ENCODE assay signal across 8 cellular contexts in genomic region chr1:34984435-34985062, GRCh38. TPM values are rescaled to one million over a fixed set of nuclear protein-coding genes. Genes with fewer than 3 reads are reported as not detected.
DNase-seq lines count a peak whose midpoint lies in the region; ATAC-seq, FAIRE-seq and TF ChIP-seq lines count a peak whose summit lies in the region.

No MANE protein-coding gene starts in this region.

- no peaks in the 10 kb centered on the region for H3K36me3 ChIP-seq in neural progenitor cell

- H3K9ac ChIP-seq in neural progenitor cell, result peak overlapping the region; percentile 33

- no peaks in the 10 kb centered on the region for H3K79me2 ChIP-seq in neural progenitor cell (ENCODE audit: low read depth)

- POLR2A ChIA-PET in WTC11 (lab: Charles Lee), result interaction anchor here (1.0 to 1.7 kb wide), 2 partner anchors 9 to 14 kb away, joined by 3 to 5 read pairs; no protein-coding TSS in a partner anchor

- H3K36me3 Mint-ChIP-seq in WTC11 (no peaks in the 10 kb centered on the region), neural progenitor cell (peaks cover 6% of the 10 kb centered on the region)

- H4K20me1 ChIP-seq in neural progenitor cell (ENCODE audit: low read depth), result no peaks in the 10 kb centered on the region

- H3K27ac Mint-ChIP-seq in WTC11 (peak overlapping the region; percentile 79; the same call in 1 of the 2 replicates), neural progenitor cell (peak overlapping the region; percentile 97)

- H3K4me3 Mint-ChIP-seq in WTC11 (peak overlapping the region; percentile 92), neural progenitor cell (peak overlapping the region; percentile 94)

- no peaks in the 10 kb centered on the region for H3K27me3 Mint-ChIP-seq in WTC11 (ENCODE audit: low read depth)
- peaks cover 6% of the 10 kb centered on the region for H3K27me3 Mint-ChIP-seq in neural progenitor cell (ENCODE audit: insufficient read depth, low read depth)

- H3F3A ChIP-seq in neural progenitor cell (ENCODE audit: low read depth), result peaks cover 21% of the 10 kb centered on the region

- peak overlapping the region; percentile 85 for H2AFZ ChIP-seq in neural progenitor cell (replicated peaks)

- no peak for FAIRE-seq in HTR-8/SVneo (lab: Jason Lieb, UNC)

- no peak for TF ChIP-seq CTCF in AG10803 (conservative IDR thresholded peaks at IDR 0.05; ENCODE audit: low read length)
- TF ChIP-seq CTCF in GM12875 (IDR thresholded peaks at IDR 0.05; ENCODE audit: borderline replicate concordance, insufficient read depth, low read depth, low read length), result no peak
- no peak for TF ChIP-seq CTCF in WTC11 (IDR thresholded peaks at IDR 0.05)
- TF ChIP-seq CTCF in foreskin keratinocyte (conservative IDR thresholded peaks at IDR 0.05), result no peak
- no peak for TF ChIP-seq CTCF in neural progenitor cell (IDR thresholded peaks at IDR 0.05)

- ATAC-seq in WTC11 (peak; percentile 17), foreskin keratinocyte (peak; percentile 58), GM18907 (IDR thresholded peaks at IDR 0.05; ENCODE audit: unreplicated experiment) (no peak)

- peak; percentile 49 for DNase-seq in AG10803 (ENCODE audit: low read depth)
- peak; percentile 36 for DNase-seq in HTR-8/SVneo (ENCODE audit: insufficient read length, low spot score)
- DNase-seq in WTC11 (ENCODE audit: low spot score), result no peak
- DNase-seq in foreskin keratinocyte, result peak in 1 of 2 donors; percentile 28
- DNase-seq in neural progenitor cell (ENCODE audit: low spot score), result peak; percentile 39
- DNase-seq in NCI-H2107 treated with DMSO at 0.1 percent for 48 hours (lab: John Stamatoyannopoulos, UW; ENCODE audit: unreplicated experiment), result no peak

- peak overlapping the region; percentile 80 for H3K4me3 ChIP-seq in AG10803 (ENCODE audit: low read length)
- H3K4me3 ChIP-seq in GM12875 (ENCODE audit: low read depth, low read length), result peak overlapping the region; percentile 54
- peak overlapping the region; percentile 60 for H3K4me3 ChIP-seq in neural progenitor cell

- CTCF ChIA-PET in WTC11 (lab: Charles Lee), result interaction anchor here (0.6 to 2.4 kb wide), 19 partner anchors 9 to 580 kb away, joined by 3 to 16 read pairs (median 4); partner anchors contain the start of genes DLGAP3 and SMIM12

- H3K27ac ChIP-seq in foreskin keratinocyte, result peak overlapping the region; percentile 81
- no peak overlapping the region for H3K27ac ChIP-seq in neural progenitor cell

- peaks cover 11% of the 10 kb centered on the region for H3K4me1 ChIP-seq in foreskin keratinocyte
- H3K4me1 ChIP-seq in neural progenitor cell, result peaks cover 11% of the 10 kb centered on the region

- H3K4me1 Mint-ChIP-seq in WTC11 (peaks cover 11% of the 10 kb centered on the region), neural progenitor cell (peaks cover 8% of the 10 kb centered on the region)

- H3K27me3 ChIP-seq in foreskin keratinocyte, result no peaks in the 10 kb centered on the region
- no peaks in the 10 kb centered on the region for H3K27me3 ChIP-seq in neural progenitor cell

- peak overlapping the region; percentile 97 for H3K4me2 ChIP-seq in neural progenitor cell

- H3K9me3 ChIP-seq in neural progenitor cell (ENCODE audit: low read depth), result no peaks in the 10 kb centered on the region

- H3K9me3 Mint-ChIP-seq in WTC11, result no peaks in the 10 kb centered on the region
- no peaks in the 10 kb centered on the region for H3K9me3 Mint-ChIP-seq in neural progenitor cell

TF ChIP-seq in WTC11, 78 proteins besides CTCF, POLR2A, EP300 and RAD21:
- TF ChIP-seq ZNF138 (CRISPR knock-in tag; conservative IDR thresholded peaks at IDR 0.05), result no peak
- no peak for TF ChIP-seq CBFB (CRISPR knock-in tag; IDR thresholded peaks at IDR 0.05; ENCODE audit: low read depth)
- TF ChIP-seq ESRRA (CRISPR knock-in tag; IDR thresholded peaks at IDR 0.05; ENCODE audit: borderline replicate concordance), result no peak
- no peak for TF ChIP-seq ZNF416 (CRISPR knock-in tag; IDR thresholded peaks at IDR 0.05)
- no peak for TF ChIP-seq MYBL2 (CRISPR knock-in tag; IDR thresholded peaks at IDR 0.05)
- TF ChIP-seq CREM (CRISPR knock-in tag; IDR thresholded peaks at IDR 0.05), result no peak
- TF ChIP-seq, protein P1, sequence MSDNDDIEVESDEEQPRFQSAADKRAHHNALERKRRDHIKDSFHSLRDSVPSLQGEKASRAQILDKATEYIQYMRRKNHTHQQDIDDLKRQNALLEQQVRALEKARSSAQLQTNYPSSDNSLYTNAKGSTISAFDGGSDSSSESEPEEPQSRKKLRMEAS (CRISPR knock-in tag; IDR thresholded peaks at IDR 0.05), result no peak
- TF ChIP-seq, protein P2, sequence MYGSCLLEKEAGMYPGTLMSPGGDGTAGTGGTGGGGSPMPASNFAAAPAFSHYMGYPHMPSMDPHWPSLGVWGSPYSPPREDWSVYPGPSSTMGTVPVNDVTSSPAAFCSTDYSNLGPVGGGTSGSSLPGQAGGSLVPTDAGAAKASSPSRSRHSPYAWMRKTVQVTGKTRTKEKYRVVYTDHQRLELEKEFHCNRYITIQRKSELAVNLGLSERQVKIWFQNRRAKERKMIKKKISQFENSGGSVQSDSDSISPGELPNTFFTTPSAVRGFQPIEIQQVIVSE (CRISPR knock-in tag; IDR thresholded peaks at IDR 0.05; ENCODE audit: borderline replicate concordance), result no peak
- no peak for TF ChIP-seq NFATC4 (CRISPR knock-in tag; IDR thresholded peaks at IDR 0.05)
- no peak for TF ChIP-seq MXD4 (CRISPR knock-in tag; IDR thresholded peaks at IDR 0.05; ENCODE audit: borderline replicate concordance)

RNA-seq across cellular contexts. Expression of gene TMEM35B, which starts 0.6 kb away (rescaled TPM):
- total RNA-seq in WTC11 (2021) (8.7 to 11.0 TPM (median 10.6 TPM) in 3 replicates), foreskin keratinocyte (16.2 and 18.7 TPM in 2 replicates), neural progenitor cell (ENCODE audit: low replicate concordance) (17.7 and 28.8 TPM in 2 replicates)
- 23.6 and 27.5 TPM in 2 replicates for polyA plus RNA-seq in foreskin keratinocyte

RNA-seq across cellular contexts. Expression of gene ZMYM6, which starts 47.2 kb away (rescaled TPM):
- 12.5 to 16.5 TPM (median 13.8 TPM) in 3 replicates for total RNA-seq in WTC11 (2021)
- 11.6 and 13.2 TPM in 2 replicates for total RNA-seq in foreskin keratinocyte
- 3.8 and 4.4 TPM in 2 replicates for polyA plus RNA-seq in foreskin keratinocyte
- 11.5 and 18.4 TPM in 2 replicates for total RNA-seq in neural progenitor cell (ENCODE audit: low replicate concordance)

RNA-seq across cellular contexts. Expression of gene DLGAP3, which starts 55.1 kb away (rescaled TPM):
- 8.2 to 11.3 TPM (median 9.7 TPM) in 3 replicates for total RNA-seq in WTC11 (2021)
- total RNA-seq in foreskin keratinocyte, result 0.07 TPM in 1 of 2 replicates, not detected in the other
- 0.02 TPM in 2 replicates for polyA plus RNA-seq in foreskin keratinocyte
- 0.65 TPM in 1 of 2 replicates, not detected in the other for total RNA-seq in neural progenitor cell (ENCODE audit: low replicate concordance)

Comparison
In these comparisons a context has a peak if more than half of its experiments do, and no peak if none do; other contexts are left out.
1. DNase-seq: peak in AG10803 (single experiment), HTR-8/SVneo (single experiment) and neural progenitor cell (single experiment); none in WTC11 (single experiment) and NCI-H2107 treated with DMSO at 0.1 percent for 48 hours (single experiment).
2. Peak in every context shown above with its lines, with median percentiles within 50 percentile points of each other: H3K4me3 ChIP-seq.